14 cellular contexts compared by ENCODE assay signal in the genomic region with DNA sequence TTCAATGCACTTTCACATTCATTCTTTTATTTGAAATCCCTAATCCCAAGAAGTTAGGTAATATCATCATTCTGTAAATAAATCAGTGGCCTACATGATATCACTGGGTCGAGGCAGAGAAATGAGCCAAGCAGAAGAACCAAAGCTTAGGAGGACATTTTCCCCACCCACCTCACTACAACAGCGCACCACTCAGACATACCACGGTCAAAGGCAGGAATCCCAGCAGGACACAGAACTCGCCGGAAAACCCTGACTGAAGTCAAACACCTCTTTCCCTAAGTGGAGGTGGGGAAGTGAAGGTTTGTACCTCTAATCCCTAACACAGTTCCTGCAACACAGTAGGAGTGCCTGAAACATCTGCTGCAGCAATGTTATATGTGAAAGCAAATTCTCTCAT. TPM values are rescaled to one million over a fixed set of nuclear protein-coding genes. Genes with fewer than 3 reads are reported as not detected.
DNase-seq lines count a peak whose midpoint lies in the region; ATAC-seq, FAIRE-seq and TF ChIP-seq lines count a peak whose summit lies in the region.
"Had no signal": no experiment of that assay in that cellular context is flagged by ENCODE, and none has a peak within 500 bp of the region (broad histone marks: within the 10 kb centered on the region; RNA-seq: fewer than 3 reads in every experiment).

No MANE protein-coding gene starts in this region.

- H3K4me3 Mint-ChIP-seq in MCF 10A (ENCODE audit: unreplicated experiment) (no peak overlapping the region), osteocyte (ENCODE audit: unreplicated experiment) (no peak overlapping the region)
- H3K4me3 Mint-ChIP-seq: activated CD8-positive, alpha-beta memory T cell treated with anti-CD3 and anti-CD28 coated beads, Interleukin-2, amount 10 ng/mL, durations not matched to agents 7 days and 5 days; activated naive CD4-positive, alpha-beta T cell treated with anti-CD3 and anti-CD28 coated beads for 36 hours had no signal

- no peaks in the 10 kb centered on the region for H3K36me3 ChIP-seq in H7 (replicated peaks; ENCODE audit: control insufficient read depth, insufficient read depth, low read length)
- H3K36me3 ChIP-seq in kidney (ENCODE audit: control insufficient read depth in 1 of 2, insufficient read depth in 2 of 2, low read length in 2 of 2): no peaks in the 10 kb centered on the region
- H3K36me3 ChIP-seq: suprapubic skin, WERI-Rb-1 had no signal

- FAIRE-seq in kidney (lab: Jason Lieb, UNC): no peak

- intact Hi-C loops in MCF 10A (cut with micrococcal nuclease) (loop anchor here (5.0 kb wide), 1 partner anchor 62 kb away; no protein-coding TSS in a partner anchor), kidney (cut with DNase I) (no loop called here), sciatic nerve (cut with DNase I) (no loop called here)

- ATAC-seq in sciatic nerve: peak; percentile 59
- ATAC-seq: activated CD8-positive, alpha-beta memory T cell treated with anti-CD3 and anti-CD28 coated beads, Interleukin-2, amount 10 ng/mL, durations not matched to agents 7 days and 5 days had no signal

- H3K27me3 Mint-ChIP-seq in MCF 10A (ENCODE audit: insufficient read depth, unreplicated experiment): no peaks in the 10 kb centered on the region
- no peaks in the 10 kb centered on the region for H3K27me3 Mint-ChIP-seq in osteocyte (ENCODE audit: unreplicated experiment)
- H3K27me3 Mint-ChIP-seq: activated CD8-positive, alpha-beta memory T cell treated with anti-CD3 and anti-CD28 coated beads, Interleukin-2, amount 10 ng/mL, durations not matched to agents 7 days and 5 days had no signal

- no peaks in the 10 kb centered on the region for H3K36me3 Mint-ChIP-seq in MCF 10A (ENCODE audit: insufficient read depth, unreplicated experiment)
- no peaks in the 10 kb centered on the region for H3K36me3 Mint-ChIP-seq in osteocyte (ENCODE audit: unreplicated experiment)

- no TSS peak for BruUV-seq in MCF 10A (replicated peaks; lab: Mats Ljungman, UMichigan)

- H3K4me3 ChIP-seq in H7 (ENCODE audit: insufficient read depth, low read depth, low read length) (no peak overlapping the region), kidney (ENCODE audit: low read length in 2 of 2) (no peak overlapping the region)
- H3K4me3 ChIP-seq: suprapubic skin had no signal

- in situ Hi-C loops in GM13976 (cut with MboI; ENCODE audit: low sequenced_read_pairs, unreplicated experiment): no loop called here

- no peaks in the 10 kb centered on the region for H3K27me3 ChIP-seq in H7 (ENCODE audit: control insufficient read depth, insufficient read depth, low read length)
- H3K27me3 ChIP-seq: suprapubic skin had no signal

- peak overlapping the region; percentile 8 to 45 for H3K27ac ChIP-seq in kidney (ENCODE audit: low read depth in 2 of 2, low read length in 2 of 2)
- H3K27ac ChIP-seq: suprapubic skin, WERI-Rb-1 had no signal

- no peak overlapping the region for H3K9ac ChIP-seq in kidney (ENCODE audit: low read length in 2 of 2)

- H3K4me1 ChIP-seq in kidney (ENCODE audit: control insufficient read depth in 1 of 2, insufficient read depth in 1 of 2, low read depth in 1 of 2, low read length in 2 of 2): peaks cover 29 to 38% of the 10 kb centered on the region in 2 donors

- peak; percentile 55 for DNase-seq in H7
- no peak for DNase-seq in MCF 10A (ENCODE audit: unreplicated experiment)
- DNase-seq in kidney: no peak
- DNase-seq in sciatic nerve (ENCODE audit: low spot score): no peak
- no peak for DNase-seq in GM13976 (ENCODE audit: low spot score)
- no peak for DNase-seq in NCI-H1092 treated with DMSO at 0.1 percent for 48 hours (lab: John Stamatoyannopoulos, UW)
- no peak for DNase-seq in D341Med (ENCODE audit: low spot score)
- DNase-seq in osteocyte (ENCODE audit: extremely low spot score, unreplicated experiment): no peak
- DNase-seq: activated CD8-positive, alpha-beta memory T cell treated with anti-CD3 and anti-CD28 coated beads, Interleukin-2, amount 10 ng/mL, durations not matched to agents 7 days and 5 days; activated naive CD4-positive, alpha-beta T cell treated with anti-CD3 and anti-CD28 coated beads for 36 hours; AML-193; head of caudate nucleus; WERI-Rb-1 had no signal

- CTCF ChIA-PET in MCF 10A (lab: Yijun Ruan, JAX): interaction anchor here (0.5 to 1.8 kb wide), 2 partner anchors 10 to 21 kb away, joined by 4 to 5 read pairs; no protein-coding TSS in a partner anchor

- H3K27ac Mint-ChIP-seq in MCF 10A (ENCODE audit: low read depth, unreplicated experiment): peak overlapping the region; percentile 47
- no peak overlapping the region for H3K27ac Mint-ChIP-seq in osteocyte (ENCODE audit: unreplicated experiment)
- H3K27ac Mint-ChIP-seq: activated CD8-positive, alpha-beta memory T cell treated with anti-CD3 and anti-CD28 coated beads, Interleukin-2, amount 10 ng/mL, durations not matched to agents 7 days and 5 days; activated naive CD4-positive, alpha-beta T cell treated with anti-CD3 and anti-CD28 coated beads for 36 hours had no signal

- H3K9me3 Mint-ChIP-seq in MCF 10A (ENCODE audit: unreplicated experiment) (no peaks in the 10 kb centered on the region), osteocyte (ENCODE audit: unreplicated experiment) (no peaks in the 10 kb centered on the region)
- H3K9me3 Mint-ChIP-seq: activated naive CD4-positive, alpha-beta T cell treated with anti-CD3 and anti-CD28 coated beads for 36 hours had no signal

- TF ChIP-seq CTCF in MCF 10A (IDR thresholded peaks at IDR 0.05; ENCODE audit: unreplicated experiment): no peak
- TF ChIP-seq CTCF in kidney (IDR thresholded peaks at IDR 0.05; ENCODE audit: borderline replicate concordance, extremely low read depth, insufficient read depth): no peak
- TF ChIP-seq CTCF in GM13976 (IDR thresholded peaks at IDR 0.05; ENCODE audit: borderline replicate concordance, control extremely low read depth, extremely low read depth, insufficient read depth, missing control alignments): no peak
- no peak for TF ChIP-seq CTCF in osteocyte (IDR thresholded peaks at IDR 0.05)

- H3K9me3 ChIP-seq in kidney (ENCODE audit: control insufficient read depth in 1 of 2, low read length in 2 of 2): no peaks in the 10 kb centered on the region
- H3K9me3 ChIP-seq: suprapubic skin had no signal

- H3K4me1 Mint-ChIP-seq in MCF 10A (ENCODE audit: insufficient read depth, unreplicated experiment) (peaks cover 46% of the 10 kb centered on the region), osteocyte (ENCODE audit: unreplicated experiment) (peaks cover 52% of the 10 kb centered on the region)

- POLR2A ChIA-PET in MCF 10A (lab: Yijun Ruan, JAX): interaction anchor here (1.0 to 3.1 kb wide), 4 partner anchors 10 to 162 kb away, joined by 3 to 19 read pairs (median 6); no protein-coding TSS in a partner anchor

RNA-seq across cellular contexts. Expression of a gene that starts 21.5 kb away (rescaled TPM):
- total RNA-seq in H7 (2014; rRNA removed; shearing (Covaris generic)): 19.1 and 25.2 TPM in 2 replicates
- total RNA-seq in MCF 10A (2022) (28.6 and 34.0 TPM in 2 replicates), kidney (38.4 TPM), sciatic nerve (80.6 TPM), osteocyte (15.6 and 17.4 TPM in 2 replicates)
- polyA plus RNA-seq in kidney (ENCODE audit: insufficient read depth, low read depth, low replicate concordance): 1.4 TPM
